In the genomic region with DNA sequence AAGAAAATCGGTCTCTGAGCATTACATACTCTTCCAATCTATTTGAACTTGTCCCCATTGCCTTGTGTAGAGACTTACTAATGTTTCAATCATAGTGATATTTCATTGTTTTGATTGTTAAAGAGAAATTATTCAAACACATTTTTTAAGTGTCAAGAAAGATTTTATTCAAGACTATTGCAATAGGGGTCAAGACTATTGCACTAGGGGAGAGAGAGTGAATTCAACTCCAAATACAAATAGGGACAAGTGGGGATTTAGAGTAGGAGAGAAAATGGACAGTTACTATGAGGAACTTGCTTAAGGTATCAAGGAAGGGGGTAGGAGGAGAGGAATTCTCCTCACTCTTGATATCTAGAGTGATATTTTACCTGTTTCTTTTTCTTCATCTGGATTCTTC, we compare ENCODE assay signal across 7 cellular contexts.
"Had no signal": no experiment of that assay in that cellular context is flagged by ENCODE, and none has a peak within 500 bp of the region (broad histone marks: within the 10 kb centered on the region; RNA-seq: fewer than 3 reads in every experiment).

No MANE protein-coding gene starts in this region.

- H3K4me2 ChIP-seq: GM23338, KMS-11 had no signal

- DNase-seq: H7, IMR-90 had no signal

- H2AFZ ChIP-seq: GM23338 had no signal

- H3K9me3 ChIP-seq: HAP-1 had no signal

- H3K27ac Mint-ChIP-seq: GM23338 had no signal

- H3K4me1 ChIP-seq: HAP-1 had no signal

- ATAC-seq: GM23338, HCT116, K562 had no signal

- H3K4me3 Mint-ChIP-seq: GM23338 had no signal

- H3K4me3 ChIP-seq: GM23338, HAP-1, K562 had no signal

- H3K27ac ChIP-seq: KMS-11 had no signal

- H3K36me3 ChIP-seq: HAP-1 had no signal

- H3K9ac ChIP-seq: KMS-11 had no signal
